In genomic region chr3:163971861-163972260, GRCh38 we compare ENCODE assay signal across 19 cellular contexts.
"Had no signal": no experiment of that assay in that cellular context is flagged by ENCODE, and none has a peak within 500 bp of the region (broad histone marks: within the 10 kb centered on the region; RNA-seq: fewer than 3 reads in every experiment).

No MANE protein-coding gene starts in this region.

- H3K4me3 ChIP-seq: esophagus squamous epithelium, right lobe of liver, tibial nerve had no signal

- H3K9me3 ChIP-seq: esophagus squamous epithelium, right lobe of liver, tibial nerve had no signal

- H3K27ac ChIP-seq: esophagus squamous epithelium, right lobe of liver, tibial nerve had no signal

- H3K27me3 ChIP-seq: esophagus squamous epithelium, right lobe of liver, tibial nerve had no signal

- H3K36me3 ChIP-seq: esophagus squamous epithelium, right lobe of liver, tibial nerve had no signal

- H3K4me1 ChIP-seq: esophagus squamous epithelium, right lobe of liver, tibial nerve had no signal

- ATAC-seq: activated CD8-positive, alpha-beta T cell treated with anti-CD3 and anti-CD28 coated beads for 36 hours; activated naive CD8-positive, alpha-beta T cell treated with anti-CD3 and anti-CD28 coated beads, Interleukin-2, amount 50 U/mL, for 24 hours; left colon; right lobe of liver had no signal

- DNase-seq: activated B cell treated with CpG ODN at 0.5 μM for 24 hours; activated CD4-positive, alpha-beta T cell treated with anti-CD3 and anti-CD28 coated beads, Interleukin-2, amount 50 U/mL, for 1 hour; activated CD8-positive, alpha-beta T cell treated with anti-CD3 and anti-CD28 coated beads for 36 hours; activated naive CD8-positive, alpha-beta T cell treated with anti-CD3 and anti-CD28 coated beads, Interleukin-2, amount 50 U/mL, for 24 hours; activated T-cell treated with anti-CD3 and anti-CD28 coated beads, Interleukin-2, amount 50 U/mL, for 48 hours; amygdala; endodermal cell; esophagus squamous epithelium; foreskin melanocyte; glutamatergic neuron; islet precursor cell; left colon; mammary epithelial cell; posterior cingulate gyrus; right lobe of liver; stimulated activated CD4-positive, alpha-beta T cell treated with anti-CD3 and anti-CD28 coated beads, Interleukin-2, amount 100 ng/mL, for 48 hours; stimulated activated naive CD4-positive, alpha-beta T cell treated with Interleukin-2 at 50 U/mL for 16 hours; T-helper 2 cell had no signal
